Comparison of ENCODE assay signal across 1 cellular context in the genomic region with DNA sequence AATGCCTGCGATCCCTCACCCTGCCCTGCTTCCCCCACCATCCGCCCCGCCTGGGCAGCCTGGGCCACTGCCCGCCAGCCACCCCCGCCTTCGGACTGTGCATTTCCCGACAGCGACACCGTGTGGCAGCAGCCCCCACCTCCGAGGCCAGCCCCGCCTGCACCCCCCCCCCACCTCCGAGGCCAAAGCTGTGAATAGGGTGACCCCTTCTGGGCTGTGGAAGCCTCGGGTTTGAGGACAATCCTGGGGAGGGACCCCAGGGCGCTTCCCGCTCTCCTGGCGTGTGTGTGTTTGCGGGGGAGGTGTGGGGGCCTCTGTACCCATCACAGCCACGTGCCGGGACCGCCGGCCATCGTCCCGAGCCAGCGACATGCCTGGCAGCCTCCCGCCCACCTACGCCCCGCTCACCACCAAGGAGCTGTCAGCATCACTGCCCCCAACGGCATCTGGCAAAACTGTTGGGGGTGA.
TF ChIP-seq lines count a peak whose summit lies in the region.

No MANE protein-coding gene starts in this region.

TF ChIP-seq in H1, 55 proteins besides CTCF, POLR2A, EP300 and RAD21:
- TF ChIP-seq CBX8 (IDR thresholded peaks at IDR 0.05; ENCODE audit: borderline replicate concordance, low read depth, low read length): no peak
- no peak for TF ChIP-seq CHD1 (IDR thresholded peaks at IDR 0.05; ENCODE audit: low read depth, low read length)
- TF ChIP-seq RXRA (IDR thresholded peaks at IDR 0.05; ENCODE audit: insufficient read depth, low read depth, low read length): no peak
- TF ChIP-seq E2F6 (IDR thresholded peaks at IDR 0.05): peak; percentile 65; the same call in 1 of the 2 replicates
- TF ChIP-seq FOSL1 (IDR thresholded peaks at IDR 0.05; ENCODE audit: insufficient read depth, low read depth, low read length): no peak
- TF ChIP-seq SUZ12 (IDR thresholded peaks at IDR 0.05; ENCODE audit: low read length): no peak
- no peak for TF ChIP-seq SP4 (IDR thresholded peaks at IDR 0.05; ENCODE audit: low read length)
- no peak for TF ChIP-seq RNF2 (IDR thresholded peaks at IDR 0.05; ENCODE audit: borderline replicate concordance, low read depth, low read length, missing control alignments, poor library complexity, severe bottlenecking)
- TF ChIP-seq SAP30 (IDR thresholded peaks at IDR 0.05; ENCODE audit: insufficient read depth, insufficient replicate concordance, low read length): no peak
- TF ChIP-seq CBX5 (IDR thresholded peaks at IDR 0.05; ENCODE audit: low read depth, low read length): no peak
- TF ChIP-seq, protein P1, sequence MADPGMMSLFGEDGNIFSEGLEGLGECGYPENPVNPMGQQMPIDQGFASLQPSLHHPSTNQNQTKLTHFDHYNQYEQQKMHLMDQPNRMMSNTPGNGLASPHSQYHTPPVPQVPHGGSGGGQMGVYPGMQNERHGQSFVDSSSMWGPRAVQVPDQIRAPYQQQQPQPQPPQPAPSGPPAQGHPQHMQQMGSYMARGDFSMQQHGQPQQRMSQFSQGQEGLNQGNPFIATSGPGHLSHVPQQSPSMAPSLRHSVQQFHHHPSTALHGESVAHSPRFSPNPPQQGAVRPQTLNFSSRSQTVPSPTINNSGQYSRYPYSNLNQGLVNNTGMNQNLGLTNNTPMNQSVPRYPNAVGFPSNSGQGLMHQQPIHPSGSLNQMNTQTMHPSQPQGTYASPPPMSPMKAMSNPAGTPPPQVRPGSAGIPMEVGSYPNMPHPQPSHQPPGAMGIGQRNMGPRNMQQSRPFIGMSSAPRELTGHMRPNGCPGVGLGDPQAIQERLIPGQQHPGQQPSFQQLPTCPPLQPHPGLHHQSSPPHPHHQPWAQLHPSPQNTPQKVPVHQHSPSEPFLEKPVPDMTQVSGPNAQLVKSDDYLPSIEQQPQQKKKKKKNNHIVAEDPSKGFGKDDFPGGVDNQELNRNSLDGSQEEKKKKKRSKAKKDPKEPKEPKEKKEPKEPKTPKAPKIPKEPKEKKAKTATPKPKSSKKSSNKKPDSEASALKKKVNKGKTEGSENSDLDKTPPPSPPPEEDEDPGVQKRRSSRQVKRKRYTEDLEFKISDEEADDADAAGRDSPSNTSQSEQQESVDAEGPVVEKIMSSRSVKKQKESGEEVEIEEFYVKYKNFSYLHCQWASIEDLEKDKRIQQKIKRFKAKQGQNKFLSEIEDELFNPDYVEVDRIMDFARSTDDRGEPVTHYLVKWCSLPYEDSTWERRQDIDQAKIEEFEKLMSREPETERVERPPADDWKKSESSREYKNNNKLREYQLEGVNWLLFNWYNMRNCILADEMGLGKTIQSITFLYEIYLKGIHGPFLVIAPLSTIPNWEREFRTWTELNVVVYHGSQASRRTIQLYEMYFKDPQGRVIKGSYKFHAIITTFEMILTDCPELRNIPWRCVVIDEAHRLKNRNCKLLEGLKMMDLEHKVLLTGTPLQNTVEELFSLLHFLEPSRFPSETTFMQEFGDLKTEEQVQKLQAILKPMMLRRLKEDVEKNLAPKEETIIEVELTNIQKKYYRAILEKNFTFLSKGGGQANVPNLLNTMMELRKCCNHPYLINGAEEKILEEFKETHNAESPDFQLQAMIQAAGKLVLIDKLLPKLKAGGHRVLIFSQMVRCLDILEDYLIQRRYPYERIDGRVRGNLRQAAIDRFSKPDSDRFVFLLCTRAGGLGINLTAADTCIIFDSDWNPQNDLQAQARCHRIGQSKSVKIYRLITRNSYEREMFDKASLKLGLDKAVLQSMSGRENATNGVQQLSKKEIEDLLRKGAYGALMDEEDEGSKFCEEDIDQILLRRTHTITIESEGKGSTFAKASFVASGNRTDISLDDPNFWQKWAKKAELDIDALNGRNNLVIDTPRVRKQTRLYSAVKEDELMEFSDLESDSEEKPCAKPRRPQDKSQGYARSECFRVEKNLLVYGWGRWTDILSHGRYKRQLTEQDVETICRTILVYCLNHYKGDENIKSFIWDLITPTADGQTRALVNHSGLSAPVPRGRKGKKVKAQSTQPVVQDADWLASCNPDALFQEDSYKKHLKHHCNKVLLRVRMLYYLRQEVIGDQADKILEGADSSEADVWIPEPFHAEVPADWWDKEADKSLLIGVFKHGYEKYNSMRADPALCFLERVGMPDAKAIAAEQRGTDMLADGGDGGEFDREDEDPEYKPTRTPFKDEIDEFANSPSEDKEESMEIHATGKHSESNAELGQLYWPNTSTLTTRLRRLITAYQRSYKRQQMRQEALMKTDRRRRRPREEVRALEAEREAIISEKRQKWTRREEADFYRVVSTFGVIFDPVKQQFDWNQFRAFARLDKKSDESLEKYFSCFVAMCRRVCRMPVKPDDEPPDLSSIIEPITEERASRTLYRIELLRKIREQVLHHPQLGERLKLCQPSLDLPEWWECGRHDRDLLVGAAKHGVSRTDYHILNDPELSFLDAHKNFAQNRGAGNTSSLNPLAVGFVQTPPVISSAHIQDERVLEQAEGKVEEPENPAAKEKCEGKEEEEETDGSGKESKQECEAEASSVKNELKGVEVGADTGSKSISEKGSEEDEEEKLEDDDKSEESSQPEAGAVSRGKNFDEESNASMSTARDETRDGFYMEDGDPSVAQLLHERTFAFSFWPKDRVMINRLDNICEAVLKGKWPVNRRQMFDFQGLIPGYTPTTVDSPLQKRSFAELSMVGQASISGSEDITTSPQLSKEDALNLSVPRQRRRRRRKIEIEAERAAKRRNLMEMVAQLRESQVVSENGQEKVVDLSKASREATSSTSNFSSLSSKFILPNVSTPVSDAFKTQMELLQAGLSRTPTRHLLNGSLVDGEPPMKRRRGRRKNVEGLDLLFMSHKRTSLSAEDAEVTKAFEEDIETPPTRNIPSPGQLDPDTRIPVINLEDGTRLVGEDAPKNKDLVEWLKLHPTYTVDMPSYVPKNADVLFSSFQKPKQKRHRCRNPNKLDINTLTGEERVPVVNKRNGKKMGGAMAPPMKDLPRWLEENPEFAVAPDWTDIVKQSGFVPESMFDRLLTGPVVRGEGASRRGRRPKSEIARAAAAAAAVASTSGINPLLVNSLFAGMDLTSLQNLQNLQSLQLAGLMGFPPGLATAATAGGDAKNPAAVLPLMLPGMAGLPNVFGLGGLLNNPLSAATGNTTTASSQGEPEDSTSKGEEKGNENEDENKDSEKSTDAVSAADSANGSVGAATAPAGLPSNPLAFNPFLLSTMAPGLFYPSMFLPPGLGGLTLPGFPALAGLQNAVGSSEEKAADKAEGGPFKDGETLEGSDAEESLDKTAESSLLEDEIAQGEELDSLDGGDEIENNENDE (IDR thresholded peaks at IDR 0.05; ENCODE audit: insufficient replicate concordance, low read length): no peak
- TF ChIP-seq RFX5 (IDR thresholded peaks at IDR 0.05; ENCODE audit: borderline replicate concordance, low read depth, low read length): no peak
- no peak for TF ChIP-seq USF2 (IDR thresholded peaks at IDR 0.05; ENCODE audit: low read length)
- peak; percentile 85; the same call in 1 of the 2 replicates for TF ChIP-seq EGR1 (IDR thresholded peaks at IDR 0.05; ENCODE audit: borderline replicate concordance, low read depth, low read length)
- TF ChIP-seq CTBP2 (IDR thresholded peaks at IDR 0.05; ENCODE audit: borderline replicate concordance, insufficient read depth, insufficient read length, low read length): no peak
- TF ChIP-seq BACH1 (IDR thresholded peaks at IDR 0.05; ENCODE audit: low read length): no peak
- TF ChIP-seq SP1 (IDR thresholded peaks at IDR 0.05; ENCODE audit: low read depth, low read length): no peak
- no peak for TF ChIP-seq KDM1A (IDR thresholded peaks at IDR 0.05; ENCODE audit: borderline replicate concordance, low read length)
- peak; percentile 43; the same call in 1 of the 2 replicates for TF ChIP-seq TEAD4 (IDR thresholded peaks at IDR 0.05; ENCODE audit: low read depth, low read length)
- no peak for TF ChIP-seq GTF2F1 (IDR thresholded peaks at IDR 0.05; ENCODE audit: borderline replicate concordance, low read depth, low read length)
- TF ChIP-seq, protein P2, sequence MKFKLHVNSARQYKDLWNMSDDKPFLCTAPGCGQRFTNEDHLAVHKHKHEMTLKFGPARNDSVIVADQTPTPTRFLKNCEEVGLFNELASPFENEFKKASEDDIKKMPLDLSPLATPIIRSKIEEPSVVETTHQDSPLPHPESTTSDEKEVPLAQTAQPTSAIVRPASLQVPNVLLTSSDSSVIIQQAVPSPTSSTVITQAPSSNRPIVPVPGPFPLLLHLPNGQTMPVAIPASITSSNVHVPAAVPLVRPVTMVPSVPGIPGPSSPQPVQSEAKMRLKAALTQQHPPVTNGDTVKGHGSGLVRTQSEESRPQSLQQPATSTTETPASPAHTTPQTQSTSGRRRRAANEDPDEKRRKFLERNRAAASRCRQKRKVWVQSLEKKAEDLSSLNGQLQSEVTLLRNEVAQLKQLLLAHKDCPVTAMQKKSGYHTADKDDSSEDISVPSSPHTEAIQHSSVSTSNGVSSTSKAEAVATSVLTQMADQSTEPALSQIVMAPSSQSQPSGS (IDR thresholded peaks at IDR 0.05; ENCODE audit: low read length): no peak
- TF ChIP-seq, protein P3, sequence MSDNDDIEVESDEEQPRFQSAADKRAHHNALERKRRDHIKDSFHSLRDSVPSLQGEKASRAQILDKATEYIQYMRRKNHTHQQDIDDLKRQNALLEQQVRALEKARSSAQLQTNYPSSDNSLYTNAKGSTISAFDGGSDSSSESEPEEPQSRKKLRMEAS (IDR thresholded peaks at IDR 0.05): peak; percentile 39; the same call in 1 of the 2 replicates
- TF ChIP-seq TBP (IDR thresholded peaks at IDR 0.05; ENCODE audit: low read depth, low read length): no peak
- no peak for TF ChIP-seq TCF12 (IDR thresholded peaks at IDR 0.05; ENCODE audit: low read depth, low read length)
- TF ChIP-seq GABPA (IDR thresholded peaks at IDR 0.05; ENCODE audit: borderline replicate concordance, insufficient read depth, low read length): peak; percentile 59; the same call in 1 of the 2 replicates
- no peak for TF ChIP-seq TAF1 (IDR thresholded peaks at IDR 0.05; ENCODE audit: low read depth, low read length)
- no peak for TF ChIP-seq SRF (IDR thresholded peaks at IDR 0.05; ENCODE audit: low read depth, low read length)
- TF ChIP-seq NANOG (IDR thresholded peaks at IDR 0.05; ENCODE audit: insufficient read depth, low read depth, low read length, poor library complexity, severe bottlenecking): no peak
- TF ChIP-seq KDM4A (IDR thresholded peaks at IDR 0.05; ENCODE audit: low read depth, low read length, severe bottlenecking): no peak
- no peak for TF ChIP-seq YY1 (IDR thresholded peaks at IDR 0.05; ENCODE audit: low read depth, low read length)
- no peak for TF ChIP-seq ZNF274 (IDR thresholded peaks at IDR 0.05; ENCODE audit: borderline replicate concordance, extremely low read depth, low read length)
- TF ChIP-seq SP2 (IDR thresholded peaks at IDR 0.05; ENCODE audit: low read length): no peak
- TF ChIP-seq RBBP5 (IDR thresholded peaks at IDR 0.05; ENCODE audit: borderline replicate concordance, low read depth, low read length): no peak
TF ChIP-seq in H1: peak in this region for 5.
